In the genomic region with DNA sequence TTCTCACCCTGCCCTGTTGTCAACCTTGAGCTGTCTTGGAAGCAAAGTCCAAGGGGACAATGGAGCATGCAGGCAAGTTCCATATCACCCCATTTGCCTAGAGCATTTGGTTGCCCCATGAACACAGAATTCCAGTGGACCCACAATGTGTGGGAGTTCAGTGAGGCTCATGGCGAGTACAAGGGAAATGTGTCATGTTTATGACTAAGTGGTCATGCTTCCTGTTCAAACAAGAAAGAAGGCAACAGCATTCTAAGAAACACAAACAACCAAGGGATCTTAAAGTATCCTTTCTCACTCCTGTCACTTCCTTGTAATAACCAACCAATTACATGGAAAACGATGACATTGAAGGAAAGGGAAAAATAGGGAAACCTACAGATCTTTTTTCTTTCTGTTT, we compare ENCODE assay signal across 12 cellular contexts.
A peak's percentile ranks its signal among the peaks of the same experiment; 100 is the strongest.
DNase-seq lines count a peak whose midpoint lies in the region; ATAC-seq and TF ChIP-seq lines count a peak whose summit lies in the region.
"Had no signal": no experiment of that assay in that cellular context is flagged by ENCODE, and none has a peak within 500 bp of the region (broad histone marks: within the 10 kb centered on the region; RNA-seq: fewer than 3 reads in every experiment).

No MANE protein-coding gene starts in this region.

- CTCF ChIA-PET in HEK293 (lab: Yijun Ruan, JAX): no interaction called here

- POLR2A ChIA-PET in HEK293 (lab: Yijun Ruan, JAX): no interaction called here

- DNase-seq in SW 1271 (lab: John Stamatoyannopoulos, UW) (peak; percentile 64 to 84), fibroblast of villous mesenchyme (ENCODE audit: low read depth) (peak; percentile 87), upper lobe of right lung (no peak), NCI-H345 (lab: John Stamatoyannopoulos, UW) (no peak), iPS-NIHi11 (ENCODE audit: low spot score) (no peak)
- DNase-seq in stimulated activated naive CD8-positive, alpha-beta T cell treated with anti-CD3 and anti-CD28 coated beads, Interleukin-15, Interleukin-2, amounts not matched to agents 100 U/mL and 50 U/mL, for 24 hours: no peak
- DNase-seq: activated CD8-positive, alpha-beta memory T cell treated with anti-CD3 and anti-CD28 coated beads, Interleukin-2, amount 10 ng/mL, durations not matched to agents 7 days and 5 days; left cardiac atrium; NCI-H2029; SJCRH30; small intestine had no signal

- intact Hi-C loops in upper lobe of right lung (cut with DNase I): no loop called here

- H3K4me3 ChIP-seq in HEK293 (ENCODE audit: low read depth, low read length) (no peak overlapping the region), fibroblast of villous mesenchyme (ENCODE audit: low read depth, low read length) (no peak overlapping the region), upper lobe of right lung (no peak overlapping the region)
- H3K4me3 ChIP-seq: SJCRH30 had no signal

- peak; percentile 37 for ATAC-seq in upper lobe of right lung
- ATAC-seq in stimulated activated naive CD8-positive, alpha-beta T cell treated with anti-CD3 and anti-CD28 coated beads, Interleukin-15, Interleukin-2, amounts not matched to agents 100 U/mL and 50 U/mL, for 24 hours: no peak
- ATAC-seq: activated CD8-positive, alpha-beta memory T cell treated with anti-CD3 and anti-CD28 coated beads, Interleukin-2, amount 10 ng/mL, durations not matched to agents 7 days and 5 days had no signal

- H3K9me3 ChIP-seq in HEK293 (ENCODE audit: control insufficient read depth, insufficient read depth, low read depth, low read length): no peaks in the 10 kb centered on the region
- H3K9me3 ChIP-seq in upper lobe of right lung: no peaks in the 10 kb centered on the region
- H3K9me3 ChIP-seq: SJCRH30 had no signal

- H3K27ac ChIP-seq in HEK293 (ENCODE audit: extremely low read depth, low read depth, low read length) (no peak overlapping the region), upper lobe of right lung (no peak overlapping the region)
- H3K27ac ChIP-seq: SJCRH30 had no signal

- H3K27me3 ChIP-seq in upper lobe of right lung: no peaks in the 10 kb centered on the region
- H3K27me3 ChIP-seq: SJCRH30 had no signal

- no peaks in the 10 kb centered on the region for H3K36me3 ChIP-seq in HEK293 (ENCODE audit: control insufficient read depth in 2 of 2, insufficient read depth in 1 of 2, low read length in 2 of 2)
- H3K36me3 ChIP-seq in upper lobe of right lung: no peaks in the 10 kb centered on the region
- H3K36me3 ChIP-seq: SJCRH30 had no signal

- TF ChIP-seq CTCF in HEK293 (tag by site-specific recombination; IDR thresholded peaks at IDR 0.05) (no peak), fibroblast of villous mesenchyme (IDR thresholded peaks at IDR 0.05; ENCODE audit: insufficient read depth, low read depth, low read length) (no peak), upper lobe of right lung (IDR thresholded peaks at IDR 0.05) (no peak)

- 0 out of 2 replicates have a peak, but pooled peaks cover 2% of the 10 kb centered on the region for H3K4me1 ChIP-seq in HEK293 (ENCODE audit: control insufficient read depth, insufficient read depth, low read length)
- H3K4me1 ChIP-seq in upper lobe of right lung: no peaks in the 10 kb centered on the region
- H3K4me1 ChIP-seq: SJCRH30 had no signal

TF ChIP-seq in HEK293, 187 proteins besides CTCF, POLR2A, EP300 and RAD21:
- TF ChIP-seq ZNF416 (tag by site-specific recombination; IDR thresholded peaks at IDR 0.05) (no peak), ZFP37 (tag by site-specific recombination; IDR thresholded peaks at IDR 0.05) (no peak), ZFHX2 (tag by site-specific recombination; conservative IDR thresholded peaks at IDR 0.05) (peak; percentile 47), ZNF600 (tag by site-specific recombination; IDR thresholded peaks at IDR 0.05) (0 out of 2 replicates have a peak, but pooled peaks have one; percentile 28), ZSCAN16 (tag by site-specific recombination; IDR thresholded peaks at IDR 0.05) (no peak), KLF9 (tag by site-specific recombination; IDR thresholded peaks at IDR 0.05; ENCODE audit: low read depth) (no peak), BCL11A (tag by site-specific recombination; IDR thresholded peaks at IDR 0.05; ENCODE audit: low read depth) (no peak)
- TF ChIP-seq, protein P1, sequence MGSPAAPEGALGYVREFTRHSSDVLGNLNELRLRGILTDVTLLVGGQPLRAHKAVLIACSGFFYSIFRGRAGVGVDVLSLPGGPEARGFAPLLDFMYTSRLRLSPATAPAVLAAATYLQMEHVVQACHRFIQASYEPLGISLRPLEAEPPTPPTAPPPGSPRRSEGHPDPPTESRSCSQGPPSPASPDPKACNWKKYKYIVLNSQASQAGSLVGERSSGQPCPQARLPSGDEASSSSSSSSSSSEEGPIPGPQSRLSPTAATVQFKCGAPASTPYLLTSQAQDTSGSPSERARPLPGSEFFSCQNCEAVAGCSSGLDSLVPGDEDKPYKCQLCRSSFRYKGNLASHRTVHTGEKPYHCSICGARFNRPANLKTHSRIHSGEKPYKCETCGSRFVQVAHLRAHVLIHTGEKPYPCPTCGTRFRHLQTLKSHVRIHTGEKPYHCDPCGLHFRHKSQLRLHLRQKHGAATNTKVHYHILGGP (tag by site-specific recombination; IDR thresholded peaks at IDR 0.05): peak; percentile 91

Comparison
In these comparisons a context has a peak if more than half of its experiments do, and no peak if none do; other contexts are left out.
1. DNase-seq: peak in SW 1271 (2 of 2) and fibroblast of villous mesenchyme (single experiment); none in upper lobe of right lung (single experiment), NCI-H345 (single experiment), stimulated activated naive CD8-positive, alpha-beta T cell treated with anti-CD3 and anti-CD28 coated beads, Interleukin-15, Interleukin-2, amounts not matched to agents 100 U/mL and 50 U/mL, for 24 hours (single experiment) and iPS-NIHi11 (single experiment).